ENCODE assay signal across 8 cellular contexts in genomic region chr9:138149672-138150656, GRCh38.
DNase-seq lines count a peak whose midpoint lies in the region; ATAC-seq and TF ChIP-seq lines count a peak whose summit lies in the region.
"Not testable (repeated sequence)": the region's sequence is repeated elsewhere in the genome, so short reads cannot be mapped to it uniquely, and the experiment has no call there.

No MANE protein-coding gene starts in this region.

- BruUV-seq in PC-9 (replicated peaks; lab: Mats Ljungman, UMichigan), result not testable (repeated sequence)

- H3K27me3 Mint-ChIP-seq in activated T-cell treated with anti-CD3 and anti-CD28 coated beads, Interleukin-2, amount 50 U/mL, for 24 hours, result not testable (repeated sequence)
- peaks cover 0 to 10% (median 8%) of the 10 kb centered on the region in 5 donors for H3K27me3 Mint-ChIP-seq in naive thymus-derived CD8-positive, alpha-beta T cell

- intact Hi-C loops in PC-9 (cut with micrococcal nuclease; ENCODE audit: unreplicated experiment); left ventricle myocardium inferior (cut with micrococcal nuclease): not testable (repeated sequence)

- H3K9me3 Mint-ChIP-seq in activated T-cell treated with anti-CD3 and anti-CD28 coated beads, Interleukin-2, amount 50 U/mL, for 24 hours; naive thymus-derived CD8-positive, alpha-beta T cell: not testable (repeated sequence)

- ATAC-seq in naive thymus-derived CD8-positive, alpha-beta T cell, result peak; percentile 56 to 80

- DNase-seq in CD1c-positive myeloid dendritic cell (ENCODE audit: extremely low spot score) (peak; percentile 4), PC-9 (peak in 1 of 2 experiments; percentile 53), cerebellar cortex (ENCODE audit: low spot score) (peak; percentile 3), left ventricle myocardium inferior (peak; percentile 16)
- peak; percentile 75 for DNase-seq in activated T-cell treated with anti-CD3 and anti-CD28 coated beads, Interleukin-2, amount 50 U/mL, for 24 hours
- peak in 7 of 10 donors; percentile 13 to 54 (median 42) for DNase-seq in naive thymus-derived CD8-positive, alpha-beta T cell
- peak; percentile 38 for DNase-seq in stimulated activated CD8-positive, alpha-beta memory T cell treated with anti-CD3 and anti-CD28 coated beads, Interleukin-4, amount 100 ng/mL, for 48 hours

- H3K4me2 ChIP-seq in PC-9, result peak overlapping the region; percentile 53

- CTCF ChIA-PET in HEK293 (lab: Yijun Ruan, JAX), result interaction anchor here (0.6 to 1.0 kb wide), 3 partner anchors 46 to 223 kb away, joined by 4 to 5 read pairs (median 4); no protein-coding TSS in a partner anchor
- CTCF ChIA-PET in PC-9 (lab: Charles Lee), result not testable (repeated sequence)

- H3K27me3 ChIP-seq in PC-9 (ENCODE audit: insufficient read depth, low read depth), result not testable (repeated sequence)
- H3K27me3 ChIP-seq in left ventricle myocardium inferior (ENCODE audit: low read depth), result peaks cover 50% of the 10 kb centered on the region

- H3K36me3 Mint-ChIP-seq in activated T-cell treated with anti-CD3 and anti-CD28 coated beads, Interleukin-2, amount 50 U/mL, for 24 hours (ENCODE audit: low read depth); naive thymus-derived CD8-positive, alpha-beta T cell: not testable (repeated sequence)

- POLR2A ChIA-PET in HEK293 (lab: Yijun Ruan, JAX); PC-9 (lab: Charles Lee; ENCODE audit: unreplicated experiment); naive thymus-derived CD8-positive, alpha-beta T cell (lab: Charles Lee): not testable (repeated sequence)

- TF ChIP-seq CTCF in HEK293 (tag by site-specific recombination; IDR thresholded peaks at IDR 0.05) (peak; percentile 86), PC-9 (conservative IDR thresholded peaks at IDR 0.05) (peak; percentile 68), left ventricle myocardium inferior (IDR thresholded peaks at IDR 0.05; ENCODE audit: borderline replicate concordance) (peak; percentile 68)

- not testable (repeated sequence) for H3K36me3 ChIP-seq in HEK293 (ENCODE audit: control insufficient read depth in 2 of 2, insufficient read depth in 1 of 2, low read length in 2 of 2); PC-9 (ENCODE audit: low read depth); left ventricle myocardium inferior

- H3K79me2 ChIP-seq in PC-9 (ENCODE audit: low read depth), result not testable (repeated sequence)

- H3K27ac ChIP-seq in HEK293 (ENCODE audit: extremely low read depth, low read depth, low read length), result peak overlapping the region; percentile 24; the same call in 1 of the 2 replicates
- not testable (repeated sequence) for H3K27ac ChIP-seq in PC-9; left ventricle myocardium inferior (replicated peaks)

- H3K4me1 ChIP-seq in HEK293 (ENCODE audit: control insufficient read depth, insufficient read depth, low read length); PC-9 (replicated peaks; ENCODE audit: insufficient read depth); left ventricle myocardium inferior: not testable (repeated sequence)

- not testable (repeated sequence) for H3K9me2 ChIP-seq in PC-9 (ENCODE audit: insufficient read depth)

- peak overlapping the region; percentile 74 for H3K4me3 Mint-ChIP-seq in activated T-cell treated with anti-CD3 and anti-CD28 coated beads, Interleukin-2, amount 50 U/mL, for 24 hours
- H3K4me3 Mint-ChIP-seq in naive thymus-derived CD8-positive, alpha-beta T cell, result peak overlapping the region; percentile 70 to 85 (median 78)

- H3K27ac Mint-ChIP-seq in activated T-cell treated with anti-CD3 and anti-CD28 coated beads, Interleukin-2, amount 50 U/mL, for 24 hours, result not testable (repeated sequence)
- peak overlapping the region in 1 of 10 donors; percentile 21 for H3K27ac Mint-ChIP-seq in naive thymus-derived CD8-positive, alpha-beta T cell

- H3F3A ChIP-seq in PC-9 (ENCODE audit: insufficient read depth, low read depth), result not testable (repeated sequence)

- H3K9me3 ChIP-seq in HEK293 (ENCODE audit: control insufficient read depth, insufficient read depth, low read depth, low read length); PC-9 (ENCODE audit: insufficient read depth, low read depth); left ventricle myocardium inferior (replicated peaks): not testable (repeated sequence)

- not testable (repeated sequence) for H2AFZ ChIP-seq in PC-9

- H3K4me3 ChIP-seq in HEK293 (ENCODE audit: low read depth, low read length) (peak overlapping the region; percentile 65), PC-9 (peak overlapping the region; percentile 59; the same call in 1 of the 2 replicates), left ventricle myocardium inferior (peak overlapping the region; percentile 59)

- not testable (repeated sequence) for H4K20me1 ChIP-seq in PC-9 (ENCODE audit: insufficient read depth)

- H3K4me1 Mint-ChIP-seq in activated T-cell treated with anti-CD3 and anti-CD28 coated beads, Interleukin-2, amount 50 U/mL, for 24 hours (ENCODE audit: low read depth); naive thymus-derived CD8-positive, alpha-beta T cell: not testable (repeated sequence)

TF ChIP-seq in HEK293, 187 proteins besides CTCF, POLR2A, EP300 and RAD21 (continues in another document):
- TF ChIP-seq ZNF335 (tag by site-specific recombination; conservative IDR thresholded peaks at IDR 0.05) (peak; percentile 84), ZEB2 (tag by site-specific recombination; IDR thresholded peaks at IDR 0.05) (peak; percentile 99), ZNF394 (tag by site-specific recombination; IDR thresholded peaks at IDR 0.05; ENCODE audit: borderline replicate concordance) (peak; percentile 36; the same call in 1 of the 2 replicates), ZIC2 (tag by site-specific recombination; IDR thresholded peaks at IDR 0.05) (peak; percentile 82), SP7 (tag by site-specific recombination; IDR thresholded peaks at IDR 0.05) (peak; percentile 68), KLF1 (tag by site-specific recombination; IDR thresholded peaks at IDR 0.05) (0 out of 2 replicates have a peak, but pooled peaks have one; percentile 8), KLF8 (tag by site-specific recombination; IDR thresholded peaks at IDR 0.05) (peak; percentile 41; the same call in 1 of the 2 replicates), BCL11B (tag by site-specific recombination; IDR thresholded peaks at IDR 0.05; ENCODE audit: low read depth) (peak; percentile 75; the same call in 1 of the 2 replicates), KLF16 (tag by site-specific recombination; IDR thresholded peaks at IDR 0.05) (peak; percentile 29; the same call in 1 of the 2 replicates), ZNF2 (tag by site-specific recombination; IDR thresholded peaks at IDR 0.05) (peak; percentile 71; the same call in 1 of the 2 replicates), ZFP37 (tag by site-specific recombination; IDR thresholded peaks at IDR 0.05) (peak; percentile 87; the same call in 1 of the 2 replicates), ZNF501 (tag by site-specific recombination; IDR thresholded peaks at IDR 0.05) (peak; percentile 68), KLF7 (tag by site-specific recombination; IDR thresholded peaks at IDR 0.05; ENCODE audit: borderline replicate concordance) (peak; percentile 44), YY2 (tag by site-specific recombination; IDR thresholded peaks at IDR 0.05) (peak; percentile 82), ZNF76 (tag by site-specific recombination; IDR thresholded peaks at IDR 0.05; ENCODE audit: borderline replicate concordance, low read depth) (peak; percentile 51; the same call in 1 of the 2 replicates), ZNF423 (tag by site-specific recombination; IDR thresholded peaks at IDR 0.05) (peak; percentile 97), GLIS1 (tag by site-specific recombination; IDR thresholded peaks at IDR 0.05) (peak; percentile 98), GFI1B (tag by site-specific recombination; IDR thresholded peaks at IDR 0.05) (peak; percentile 73; the same call in 1 of the 2 replicates), ZNF654 (tag by site-specific recombination; IDR thresholded peaks at IDR 0.05; ENCODE audit: low read depth) (peak; percentile 33), ZNF600 (tag by site-specific recombination; IDR thresholded peaks at IDR 0.05) (peak; percentile 41)
- TF ChIP-seq, protein P1, sequence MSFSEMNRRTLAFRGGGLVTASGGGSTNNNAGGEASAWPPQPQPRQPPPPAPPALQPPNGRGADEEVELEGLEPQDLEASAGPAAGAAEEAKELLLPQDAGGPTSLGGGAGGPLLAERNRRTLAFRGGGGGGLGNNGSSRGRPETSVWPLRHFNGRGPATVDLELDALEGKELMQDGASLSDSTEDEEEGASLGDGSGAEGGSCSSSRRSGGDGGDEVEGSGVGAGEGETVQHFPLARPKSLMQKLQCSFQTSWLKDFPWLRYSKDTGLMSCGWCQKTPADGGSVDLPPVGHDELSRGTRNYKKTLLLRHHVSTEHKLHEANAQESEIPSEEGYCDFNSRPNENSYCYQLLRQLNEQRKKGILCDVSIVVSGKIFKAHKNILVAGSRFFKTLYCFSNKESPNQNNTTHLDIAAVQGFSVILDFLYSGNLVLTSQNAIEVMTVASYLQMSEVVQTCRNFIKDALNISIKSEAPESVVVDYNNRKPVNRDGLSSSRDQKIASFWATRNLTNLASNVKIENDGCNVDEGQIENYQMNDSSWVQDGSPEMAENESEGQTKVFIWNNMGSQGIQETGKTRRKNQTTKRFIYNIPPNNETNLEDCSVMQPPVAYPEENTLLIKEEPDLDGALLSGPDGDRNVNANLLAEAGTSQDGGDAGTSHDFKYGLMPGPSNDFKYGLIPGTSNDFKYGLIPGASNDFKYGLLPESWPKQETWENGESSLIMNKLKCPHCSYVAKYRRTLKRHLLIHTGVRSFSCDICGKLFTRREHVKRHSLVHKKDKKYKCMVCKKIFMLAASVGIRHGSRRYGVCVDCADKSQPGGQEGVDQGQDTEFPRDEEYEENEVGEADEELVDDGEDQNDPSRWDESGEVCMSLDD (tag by site-specific recombination; IDR thresholded peaks at IDR 0.05), result peak; percentile 35; the same call in 1 of the 2 replicates
